ENCODE assay signal across 24 cellular contexts in genomic region chr1:110956586-110956985, GRCh38.
"Had no signal": no experiment of that assay in that cellular context is flagged by ENCODE, and none has a peak within 500 bp of the region (broad histone marks: within the 10 kb centered on the region; RNA-seq: fewer than 3 reads in every experiment).

No MANE protein-coding gene starts in this region.

- H3K9me3 ChIP-seq: SK-N-SH had no signal

- H3K9me2 ChIP-seq: SK-N-SH had no signal

- DNase-seq: activated CD4-positive, alpha-beta memory T cell treated with anti-CD3 and anti-CD28 coated beads, Interleukin-2, amount 10 ng/mL, durations not matched to agents 7 days and 5 days; activated CD4-positive, alpha-beta T cell treated with anti-CD3 and anti-CD28 coated beads, Interleukin-2, amount 50 U/mL, for 1 hour; activated CD4-positive, CD25-positive, alpha-beta regulatory T cell; activated gamma-delta T cell; activated naive CD4-positive, alpha-beta T cell treated with anti-CD3 and anti-CD28 coated beads for 36 hours; activated T-cell treated with anti-CD3 and anti-CD28 coated beads for 4 hours; activated T-cell treated with anti-CD3 and anti-CD28 coated beads, Interleukin-2, amount 50 U/mL, for 48 hours; amygdala; NCI-H1105; NCI-H1436; NCI-H1694 treated with DMSO at 0.1 percent for 48 hours; NCI-H2029 treated with DMSO at 0.1 percent for 48 hours; NCI-H510A treated with DMSO at 0.1 percent for 48 hours; NCI-H69; Peyer's patch; Right ventricle myocardium superior; SJCRH30; SK-N-SH; T-helper 1 cell had no signal

- H3K27me3 Mint-ChIP-seq: activated CD4-positive, alpha-beta memory T cell treated with anti-CD3 and anti-CD28 coated beads, Interleukin-2, amount 10 ng/mL, durations not matched to agents 7 days and 5 days; activated naive CD8-positive, alpha-beta T cell; activated T-helper 17 cell treated with anti-CD3 and anti-CD28 coated beads, Interleukin-2, amount 50 U/mL, for 72 hours; central memory CD8-positive, alpha-beta T cell had no signal

- H3K27ac ChIP-seq: Peyer's patch, RWPE1, SJCRH30 had no signal

- H3K27me3 ChIP-seq: Peyer's patch, SJCRH30 had no signal

- H3K4me3 ChIP-seq: Peyer's patch, SJCRH30 had no signal

- H3K4me2 ChIP-seq: SK-N-SH had no signal

- ATAC-seq: activated T-helper 17 cell treated with anti-CD3 and anti-CD28 coated beads, Interleukin-2, amount 50 U/mL, for 72 hours had no signal

- H3K4me3 Mint-ChIP-seq: activated CD4-positive, alpha-beta memory T cell treated with anti-CD3 and anti-CD28 coated beads, Interleukin-2, amount 10 ng/mL, durations not matched to agents 7 days and 5 days; activated naive CD4-positive, alpha-beta T cell treated with anti-CD3 and anti-CD28 coated beads for 36 hours; activated naive CD8-positive, alpha-beta T cell; activated T-helper 17 cell treated with anti-CD3 and anti-CD28 coated beads, Interleukin-2, amount 50 U/mL, for 72 hours; brain; central memory CD8-positive, alpha-beta T cell had no signal

- H3K27ac Mint-ChIP-seq: activated CD4-positive, alpha-beta memory T cell treated with anti-CD3 and anti-CD28 coated beads, Interleukin-2, amount 10 ng/mL, durations not matched to agents 7 days and 5 days; activated naive CD4-positive, alpha-beta T cell treated with anti-CD3 and anti-CD28 coated beads for 36 hours; activated naive CD8-positive, alpha-beta T cell; activated T-helper 17 cell treated with anti-CD3 and anti-CD28 coated beads, Interleukin-2, amount 50 U/mL, for 72 hours; brain had no signal

- H3K4me1 ChIP-seq: Peyer's patch, SJCRH30 had no signal
